8 cellular contexts compared by ENCODE assay signal in genomic region chr2:29293830-29294438, GRCh38.
DNase-seq lines count a peak whose midpoint lies in the region; ATAC-seq and TF ChIP-seq lines count a peak whose summit lies in the region.

No MANE protein-coding gene starts in this region.

- H3K4me1 Mint-ChIP-seq in T-helper 17 cell, result no peaks in the 10 kb centered on the region

- in situ Hi-C loops in astrocyte of the cerebellum (cut with HindIII; ENCODE audit: low sequenced_read_pairs), result no loop called here

- ATAC-seq in left lobe of liver (peak; percentile 75), HG02973 (IDR thresholded peaks at IDR 0.05; ENCODE audit: unreplicated experiment) (no peak), T-helper 17 cell (no peak)

- H3K36me3 Mint-ChIP-seq in T-helper 17 cell (ENCODE audit: low read depth), result peaks cover 2% of the 10 kb centered on the region

- H3K9me3 ChIP-seq in T-helper 17 cell (ENCODE audit: control insufficient read depth, low read length, poor library complexity, severe bottlenecking), result no peaks in the 10 kb centered on the region

- H3K27me3 Mint-ChIP-seq in T-helper 17 cell, result peaks cover 48% of the 10 kb centered on the region

- H3K4me3 ChIP-seq in Jurkat, Clone E6-1 (ENCODE audit: low read length), result no peak overlapping the region
- H3K4me3 ChIP-seq in astrocyte of the cerebellum (ENCODE audit: low read depth, low read length), result no peak overlapping the region

- DNase-seq in EH (ENCODE audit: low read depth), result peak; percentile 39
- DNase-seq in Jurkat, Clone E6-1 (ENCODE audit: low read depth, low spot score), result peak; percentile 12
- peak; percentile 15 for DNase-seq in astrocyte of the cerebellum (ENCODE audit: low read depth)
- DNase-seq in left lobe of liver (ENCODE audit: low spot score), result no peak
- DNase-seq in mesenteric fat pad (ENCODE audit: low spot score), result no peak
- no peak for DNase-seq in nucleus accumbens (lab: John Stamatoyannopoulos, UW)
- DNase-seq in T-helper 17 cell, result no peak

- no peak overlapping the region for H3K27ac Mint-ChIP-seq in T-helper 17 cell

- H3K4me3 Mint-ChIP-seq in T-helper 17 cell, result no peak overlapping the region

- TF ChIP-seq CTCF in astrocyte of the cerebellum (IDR thresholded peaks at IDR 0.05; ENCODE audit: low read depth, low read length, missing control alignments), result no peak

Comparison
In these comparisons a context has a peak if more than half of its experiments do, and no peak if none do; other contexts are left out.
1. DNase-seq: peak in EH (single experiment), Jurkat, Clone E6-1 (single experiment) and astrocyte of the cerebellum (single experiment); none in left lobe of liver (single experiment), mesenteric fat pad (single experiment), nucleus accumbens (0 of 56) and T-helper 17 cell (0 of 3).